12 cellular contexts compared by ENCODE assay signal in genomic region chr4:72357908-72358307, GRCh38.
DNase-seq lines count a peak whose midpoint lies in the region; ATAC-seq and TF ChIP-seq lines count a peak whose summit lies in the region.
"Had no signal": no experiment of that assay in that cellular context is flagged by ENCODE, and none has a peak within 500 bp of the region (broad histone marks: within the 10 kb centered on the region; RNA-seq: fewer than 3 reads in every experiment).

No MANE protein-coding gene starts in this region.

- H3K9me3 ChIP-seq in IMR-90 (ENCODE audit: control insufficient read depth, insufficient read depth, low read length) = no peaks in the 10 kb centered on the region
- H3K9me3 ChIP-seq in adipocyte (ENCODE audit: control insufficient read depth, low read length) = no peaks in the 10 kb centered on the region
- no peaks in the 10 kb centered on the region for H3K9me3 ChIP-seq in psoas muscle

- intact Hi-C loops in IMR-90 (cut with micrococcal nuclease) = no loop called here
- intact Hi-C loops in psoas muscle (cut with DNase I) = no loop called here

- H3K4me1 ChIP-seq in IMR-90 (ENCODE audit: control insufficient read depth, insufficient read depth, low read length) = no peaks in the 10 kb centered on the region
- H3K4me1 ChIP-seq in adipocyte (ENCODE audit: control insufficient read depth, insufficient read depth, low read length) = peaks cover 3% of the 10 kb centered on the region
- no peaks in the 10 kb centered on the region for H3K4me1 ChIP-seq in psoas muscle

- H3K4me2 ChIP-seq in IMR-90 (ENCODE audit: low read depth, low read length) = no peak overlapping the region

- H3K4ac ChIP-seq in IMR-90 (ENCODE audit: low read depth, low read length) = no peak overlapping the region

- H2BK5ac ChIP-seq in IMR-90 (ENCODE audit: low read depth, low read length, poor library complexity, severe bottlenecking) = no peak overlapping the region

- no peaks in the 10 kb centered on the region for H3K79me1 ChIP-seq in IMR-90 (ENCODE audit: low read depth in 1 of 2, low read length in 2 of 2)

- no peak overlapping the region for H3K4me3 ChIP-seq in IMR-90 (ENCODE audit: insufficient read depth, low read depth, low read length)
- H3K4me3 ChIP-seq in adipocyte (ENCODE audit: low read length) = no peak overlapping the region
- no peak overlapping the region for H3K4me3 ChIP-seq in psoas muscle

- BruUV-seq in IMR-90 (replicated peaks; lab: Mats Ljungman, UMichigan) = no TSS peak

- no peak overlapping the region for H3K56ac ChIP-seq in IMR-90 (ENCODE audit: extremely low read depth, insufficient read depth, low read length)

- no peak overlapping the region for H3K23ac ChIP-seq in IMR-90 (ENCODE audit: low read depth, low read length)

- dilution Hi-C loops in IMR-90 (cut with HindIII; ENCODE audit: low sequenced_read_pairs, unreplicated experiment) = no loop called here

- H4K20me1 ChIP-seq in IMR-90 (ENCODE audit: insufficient read depth, low read length) = no peaks in the 10 kb centered on the region

- H2BK15ac ChIP-seq in IMR-90 (ENCODE audit: low read depth, low read length) = no peak overlapping the region

- H3K27me3 ChIP-seq in IMR-90 (ENCODE audit: control insufficient read depth, insufficient read depth, low read length) (no peaks in the 10 kb centered on the region), adipocyte (replicated peaks; ENCODE audit: control insufficient read depth, insufficient read depth, low read length) (no peaks in the 10 kb centered on the region), psoas muscle (ENCODE audit: insufficient read depth in 3 of 3, low read length in 2 of 3) (no peaks in the 10 kb centered on the region)

- CTCF ChIA-PET in IMR-90 (lab: Yijun Ruan, JAX) = interaction anchor here (0.7 kb wide), 1 partner anchor 28 kb away, joined by 3 read pairs; no protein-coding TSS in a partner anchor

- no peak overlapping the region for H2AFZ ChIP-seq in IMR-90 (replicated peaks; ENCODE audit: low read length, poor library complexity)

- in situ Hi-C loops in IMR-90 (cut with MboI; ENCODE audit: low sequenced_read_pairs) = no loop called here

- H3K18ac ChIP-seq in IMR-90 (ENCODE audit: low read depth, low read length) = no peak overlapping the region

- H3K9me1 ChIP-seq in IMR-90 (ENCODE audit: insufficient read depth, low read length) = no peaks in the 10 kb centered on the region

- TF ChIP-seq CTCF in IMR-90 (conservative IDR thresholded peaks at IDR 0.05; ENCODE audit: low read depth, low read length) (no peak), omental fat pad (IDR thresholded peaks at IDR 0.05) (no peak), psoas muscle (IDR thresholded peaks at IDR 0.05) (no peak)

- H2AK9ac ChIP-seq in IMR-90 (replicated peaks; ENCODE audit: low read depth, low read length, poor library complexity) = no peak overlapping the region

- H4K5ac ChIP-seq in IMR-90 (ENCODE audit: low read depth, low read length) = no peak overlapping the region

- TF ChIP-seq POLR2A in IMR-90 (IDR thresholded peaks at IDR 0.05; ENCODE audit: low read depth, low read length) = no peak

- no peak overlapping the region for H2AK5ac ChIP-seq in IMR-90 (ENCODE audit: low read depth, low read length)

- no peak for TF ChIP-seq RAD21 in IMR-90 (IDR thresholded peaks at IDR 0.05; ENCODE audit: low read length)

- H3K9ac ChIP-seq in IMR-90 (ENCODE audit: low read depth, low read length) (no peak overlapping the region), adipocyte (ENCODE audit: low read length) (no peak overlapping the region)

- H3K27ac ChIP-seq in IMR-90 (ENCODE audit: insufficient read depth, low read length) = no peak overlapping the region
- H3K27ac ChIP-seq in psoas muscle = no peak overlapping the region

- no peak overlapping the region for H2BK120ac ChIP-seq in IMR-90 (ENCODE audit: low read depth, low read length)

- no peak overlapping the region for H3K14ac ChIP-seq in IMR-90 (replicated peaks; ENCODE audit: low read depth, low read length)

- no peak overlapping the region for H2BK20ac ChIP-seq in IMR-90 (ENCODE audit: low read depth, low read length)

- H3K36me3 ChIP-seq in IMR-90 (ENCODE audit: control insufficient read depth, insufficient read depth, low read length) (no peaks in the 10 kb centered on the region), adipocyte (ENCODE audit: control insufficient read depth, insufficient read depth, low read length, severe bottlenecking) (no peaks in the 10 kb centered on the region), psoas muscle (ENCODE audit: insufficient read depth in 1 of 2, low read depth in 1 of 2) (no peaks in the 10 kb centered on the region)

- no CpG with 5 or more reads among the region's 1 CpG for WGBS in IMR-90 (ENCODE audit: extremely low coverage in 2 of 2, insufficient read length in 1 of 2), 2 experiments
- 33 to 44% (median 42%) methylated on average over 1 of the region's 1 CpG for WGBS in psoas muscle, 3 donors

- no peak overlapping the region for H4K91ac ChIP-seq in IMR-90 (ENCODE audit: insufficient read depth, low read depth, low read length)

- no peak overlapping the region for H4K8ac ChIP-seq in IMR-90 (ENCODE audit: low read depth in 2 of 2, low read length in 2 of 2)

- ATAC-seq in IMR-90 (ENCODE audit: low read depth) = peak; percentile 21; the same call in 1 of the 2 replicates
- ATAC-seq in omental fat pad (ENCODE audit: low FRiP score) = peak; percentile 43
- ATAC-seq in psoas muscle = no peak
- no peak for ATAC-seq in HG02938 (IDR thresholded peaks at IDR 0.05; ENCODE audit: unreplicated experiment)

- POLR2A ChIA-PET in IMR-90 (lab: Charles Lee; ENCODE audit: unreplicated experiment) = no interaction called here

- DNase-seq in GM04504 (ENCODE audit: low read depth) (peak; percentile 38), IMR-90 (no peak), adipocyte (ENCODE audit: low read depth) (peak; percentile 19), omental fat pad (ENCODE audit: low spot score) (no peak), psoas muscle (no peak), NCI-H1436 treated with DMSO at 0.1 percent for 48 hours (lab: John Stamatoyannopoulos, UW) (no peak)
- DNase-seq: C1 segment of cervical spinal cord; Calu3; CD4-positive, alpha-beta T cell; DMS 273 treated with DMSO at 0.1 percent for 48 hours; HCEC 1CT had no signal

TF ChIP-seq in IMR-90, 13 proteins besides CTCF, POLR2A, EP300 and RAD21:
- TF ChIP-seq CEBPB (IDR thresholded peaks at IDR 0.05; ENCODE audit: low read depth, low read length) (no peak), BHLHE40 (IDR thresholded peaks at IDR 0.05; ENCODE audit: low read depth, low read length) (no peak), FOS (IDR thresholded peaks at IDR 0.05; ENCODE audit: low read depth, low read length) (no peak), NFE2L2 (IDR thresholded peaks at IDR 0.05; ENCODE audit: low read depth, low read length) (no peak), RCOR1 (IDR thresholded peaks at IDR 0.05; ENCODE audit: insufficient replicate concordance, low read length) (no peak), RFX5 (IDR thresholded peaks at IDR 0.05; ENCODE audit: low read depth, low read length) (no peak), ELK1 (IDR thresholded peaks at IDR 0.05; ENCODE audit: borderline replicate concordance, low read depth, low read length) (no peak), MXI1 (IDR thresholded peaks at IDR 0.05; ENCODE audit: borderline replicate concordance, low read depth, low read length) (no peak), MAZ (IDR thresholded peaks at IDR 0.05; ENCODE audit: borderline replicate concordance, low read depth, low read length) (no peak), MAFK (IDR thresholded peaks at IDR 0.05; ENCODE audit: low read depth, low read length) (no peak)

Comparison
In these comparisons a context has a peak if more than half of its experiments do, and no peak if none do; other contexts are left out.
1. DNase-seq: peak in GM04504 (single experiment) and adipocyte (single experiment); none in IMR-90 (single experiment), omental fat pad (single experiment), psoas muscle (0 of 2) and NCI-H1436 treated with DMSO at 0.1 percent for 48 hours (single experiment).
2. ATAC-seq: peak in IMR-90 (single experiment) and omental fat pad (single experiment); none in psoas muscle (0 of 4) and HG02938 (single experiment).